ENCODE assay signal across 17 cellular contexts in the genomic region with DNA sequence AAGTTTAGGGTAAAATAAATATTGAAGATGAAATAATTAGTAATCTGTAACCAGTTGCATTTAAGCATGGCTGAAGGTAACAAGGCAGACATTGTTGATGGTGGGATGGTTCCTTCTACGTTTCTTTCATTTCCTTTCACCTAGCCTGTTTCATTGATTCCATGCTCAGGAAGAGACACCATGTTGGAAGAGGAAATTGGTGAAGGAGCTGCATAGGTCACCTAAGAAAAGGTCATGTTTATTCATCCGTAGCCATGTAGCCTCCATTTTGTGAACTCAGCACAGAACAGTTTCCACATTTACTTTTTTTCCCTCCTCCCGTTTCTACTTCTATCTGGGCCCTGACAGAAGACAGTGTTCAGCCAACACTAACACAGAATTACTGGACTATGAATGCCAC. TPM values are rescaled to one million over a fixed set of nuclear protein-coding genes. Genes with fewer than 3 reads are reported as not detected.
A peak's percentile ranks its signal among the peaks of the same experiment; 100 is the strongest.
DNase-seq lines count a peak whose midpoint lies in the region; ATAC-seq and TF ChIP-seq lines count a peak whose summit lies in the region.
"Had no signal": no experiment of that assay in that cellular context is flagged by ENCODE, and none has a peak within 500 bp of the region (broad histone marks: within the 10 kb centered on the region; RNA-seq: fewer than 3 reads in every experiment).

No MANE protein-coding gene starts in this region.

- ATAC-seq in left ventricle myocardium superior: no peak
- ATAC-seq in upper lobe of left lung (ENCODE audit: low FRiP score in 2 of 2): no peak
- no peak for ATAC-seq in HG02642 (IDR thresholded peaks at IDR 0.05; ENCODE audit: poor library complexity, unreplicated experiment)

- peak overlapping the region; percentile 83 for H3K27ac ChIP-seq in left ventricle myocardium inferior (replicated peaks)
- peak overlapping the region in 3 of 4 donors; percentile 48 to 85 (median 60) for H3K27ac ChIP-seq in esophagus squamous epithelium
- H3K27ac ChIP-seq in ovary: peak overlapping the region in 1 of 2 donors; percentile 25
- H3K27ac ChIP-seq in upper lobe of left lung: peak overlapping the region; percentile 36 to 65 (median 49)
- H3K27ac ChIP-seq: BLaER1 treated with 17β-estradiol and CSF1 and Interleukin-3, amounts not matched to agents 10 nM and 100 nM; GM23248 had no signal

- no peak for DNase-seq in left ventricle myocardium inferior
- DNase-seq in left ventricle myocardium superior: no peak
- DNase-seq in esophagus squamous epithelium (lab: John Stamatoyannopoulos, UW): no peak
- DNase-seq in ovary: no peak
- DNase-seq in upper lobe of left lung: no peak
- DNase-seq in HT-29 (ENCODE audit: low spot score): no peak
- DNase-seq in NCI-H2029 treated with DMSO at 0.1 percent for 48 hours (lab: John Stamatoyannopoulos, UW): no peak
- DNase-seq: 8988T, DMS 273 treated with DMSO at 0.1 percent for 48 hours, GM23248, MM.1S, NCI-H2029, NCI-H510A treated with DMSO at 0.1 percent for 48 hours had no signal

- H3K27me3 ChIP-seq in left ventricle myocardium inferior (ENCODE audit: low read depth) (no peaks in the 10 kb centered on the region), esophagus squamous epithelium (no peaks in the 10 kb centered on the region), ovary (no peaks in the 10 kb centered on the region), upper lobe of left lung (no peaks in the 10 kb centered on the region)
- H3K27me3 ChIP-seq: BLaER1 treated with 17β-estradiol and CSF1 and Interleukin-3, amounts not matched to agents 10 nM and 100 nM had no signal

- H3K36me3 ChIP-seq in left ventricle myocardium inferior (peaks cover 8% of the 10 kb centered on the region), esophagus squamous epithelium (peaks cover 0 to 9% (median 0%) of the 10 kb centered on the region in 3 donors), ovary (no peaks in the 10 kb centered on the region), upper lobe of left lung (peaks cover 0 to 3% (median 0%) of the 10 kb centered on the region in 4 donors)
- H3K36me3 ChIP-seq: BLaER1 treated with 17β-estradiol and CSF1 and Interleukin-3, amounts not matched to agents 10 nM and 100 nM had no signal

- WGBS in esophagus squamous epithelium, 2 donors: 65 to 77% methylated on average over 3 of the region's 3 CpGs
- WGBS in ovary, 3 donors: 82 to 89% (median 85%) methylated on average over 3 of the region's 3 CpGs
- WGBS in upper lobe of left lung, 2 donors: 65 to 70% methylated on average over 3 of the region's 3 CpGs

- H3K4me1 ChIP-seq in left ventricle myocardium inferior (peaks cover 3% of the 10 kb centered on the region), esophagus squamous epithelium (peaks cover 0 to 13% (median 5%) of the 10 kb centered on the region in 3 donors), ovary (ENCODE audit: insufficient read depth) (peaks cover 12% of the 10 kb centered on the region), upper lobe of left lung (no peaks in the 10 kb centered on the region)
- H3K4me1 ChIP-seq: BLaER1 treated with 17β-estradiol and CSF1 and Interleukin-3, amounts not matched to agents 10 nM and 100 nM had no signal

- TF ChIP-seq POLR2A in esophagus squamous epithelium (IDR thresholded peaks at IDR 0.05): no peak
- no peak for TF ChIP-seq POLR2A in ovary (IDR thresholded peaks at IDR 0.05)
- no peak for TF ChIP-seq POLR2A in upper lobe of left lung (IDR thresholded peaks at IDR 0.05)

- peak overlapping the region; percentile 56 for H3K4me3 ChIP-seq in left ventricle myocardium inferior
- H3K4me3 ChIP-seq in esophagus squamous epithelium: peak overlapping the region in 3 of 4 donors; percentile 21 to 52 (median 39)
- H3K4me3 ChIP-seq in ovary: peak overlapping the region; percentile 25
- H3K4me3 ChIP-seq in upper lobe of left lung: peak overlapping the region in 3 of 4 donors; percentile 7 to 37 (median 34)
- H3K4me3 ChIP-seq: BLaER1 treated with 17β-estradiol and CSF1 and Interleukin-3, amounts not matched to agents 10 nM and 100 nM; GM23248 had no signal

- TF ChIP-seq EP300 in ovary (IDR thresholded peaks at IDR 0.05): no peak
- no peak for TF ChIP-seq EP300 in upper lobe of left lung (IDR thresholded peaks at IDR 0.05)

- TF ChIP-seq CTCF in left ventricle myocardium inferior (IDR thresholded peaks at IDR 0.05; ENCODE audit: borderline replicate concordance): no peak
- TF ChIP-seq CTCF in esophagus squamous epithelium (IDR thresholded peaks at IDR 0.05): no peak
- TF ChIP-seq CTCF in ovary (IDR thresholded peaks at IDR 0.05): no peak
- TF ChIP-seq CTCF in upper lobe of left lung (IDR thresholded peaks at IDR 0.05): no peak

- intact Hi-C loops in left ventricle myocardium inferior (cut with micrococcal nuclease): no loop called here
- intact Hi-C loops in left ventricle myocardium superior (cut with micrococcal nuclease): no loop called here
- intact Hi-C loops in esophagus squamous epithelium (cut with DNase I): no loop called here
- intact Hi-C loops in ovary (cut with DNase I): no loop called here

- H3K9me3 ChIP-seq in left ventricle myocardium inferior (replicated peaks): no peaks in the 10 kb centered on the region
- no peaks in the 10 kb centered on the region for H3K9me3 ChIP-seq in esophagus squamous epithelium
- H3K9me3 ChIP-seq in ovary: no peaks in the 10 kb centered on the region
- no peaks in the 10 kb centered on the region for H3K9me3 ChIP-seq in upper lobe of left lung
- H3K9me3 ChIP-seq: BLaER1 treated with 17β-estradiol and CSF1 and Interleukin-3, amounts not matched to agents 10 nM and 100 nM had no signal

RNA-seq across cellular contexts. Expression of gene ADH1B, which starts 3.8 kb away (rescaled TPM):
- total RNA-seq in left ventricle myocardium inferior (91.9 TPM), left ventricle myocardium superior (110 TPM), esophagus squamous epithelium (100 to 1,000 TPM in 2 of 4 donors, 10 to 100 TPM in 2; 12.9 to 468 (median 181) TPM), ovary (100 to 1,000 TPM in 6 of 7 donors, 10 to 100 TPM in 1; 67.5 to 415 (median 184) TPM), upper lobe of left lung (100 to 1,000 TPM; 126 to 887 (median 394) TPM)
- 100 to 1,000 TPM; 201 to 254 TPM for polyA plus RNA-seq in ovary
- not detected in 2 replicates for total RNA-seq in HT-29 (2014; rRNA removed; shearing (Covaris generic))
- total RNA-seq: Daoy, GM23248, RPMI7951 had no signal

RNA-seq across cellular contexts. Expression of gene ADH1A, which starts 26.6 kb away (rescaled TPM):
- total RNA-seq in left ventricle myocardium inferior (0.36 TPM), left ventricle myocardium superior (0.57 TPM), esophagus squamous epithelium (not detected), ovary (1 to 10 TPM in 2 of 7 donors, under 1 TPM in 4, not detected in 1; 0.17 to 2.4 (median 0.83) TPM), upper lobe of left lung (1 to 10 TPM in 2 of 6 donors, not detected in 4; 1.9 to 3.4 TPM)
- under 1 TPM in 1 of 2 donors, not detected in 1; 0.15 TPM for polyA plus RNA-seq in ovary
- not detected in 2 replicates for total RNA-seq in HT-29 (2014; rRNA removed; shearing (Covaris generic))
- total RNA-seq: Daoy, GM23248, RPMI7951 had no signal
- polyA plus RNA-seq: GM23248 had no signal

RNA-seq across cellular contexts. Expression of gene ADH1C, which starts 35.2 kb away (rescaled TPM):
- total RNA-seq in left ventricle myocardium inferior (2.6 TPM), left ventricle myocardium superior (7.6 TPM), esophagus squamous epithelium (10 to 100 TPM in 2 of 4 donors, 1 to 10 TPM in 1, under 1 TPM in 1; 0.75 to 12.6 (median 8.4) TPM), ovary (10 to 100 TPM in 1 of 7 donors, 1 to 10 TPM in 6; 1.5 to 21.6 (median 7.0) TPM), upper lobe of left lung (10 to 100 TPM in 2 of 6 donors, 1 to 10 TPM in 4; 2.0 to 57.7 (median 7.6) TPM)
- polyA plus RNA-seq in ovary: 1 to 10 TPM; 4.9 to 8.6 TPM
- 2.7 and 5.9 TPM in 2 replicates for total RNA-seq in HT-29 (2014; rRNA removed; shearing (Covaris generic))
- total RNA-seq: Daoy, GM23248 had no signal
- polyA plus RNA-seq: GM23248 had no signal

Comparison
In these comparisons a context has a peak if more than half of its experiments do, and no peak if none do; other contexts are left out.
1. RNA of gene ADH1B, which starts 3.8 kb away (total RNA-seq): 126 to 887 TPM in upper lobe of left lung, 12.9 to 468 TPM in esophagus squamous epithelium, 67.5 to 415 TPM in ovary, 110 TPM in left ventricle myocardium superior (single experiment) and 91.9 TPM in left ventricle myocardium inferior (single experiment); not detected in HT-29; every median in the first group is over 10 times any median in the second.
2. Peak in every context shown above with its lines, with median percentiles within 50 percentile points of each other: H3K4me3 ChIP-seq.